Comparison of ENCODE assay signal across 16 cellular contexts in the genomic region with DNA sequence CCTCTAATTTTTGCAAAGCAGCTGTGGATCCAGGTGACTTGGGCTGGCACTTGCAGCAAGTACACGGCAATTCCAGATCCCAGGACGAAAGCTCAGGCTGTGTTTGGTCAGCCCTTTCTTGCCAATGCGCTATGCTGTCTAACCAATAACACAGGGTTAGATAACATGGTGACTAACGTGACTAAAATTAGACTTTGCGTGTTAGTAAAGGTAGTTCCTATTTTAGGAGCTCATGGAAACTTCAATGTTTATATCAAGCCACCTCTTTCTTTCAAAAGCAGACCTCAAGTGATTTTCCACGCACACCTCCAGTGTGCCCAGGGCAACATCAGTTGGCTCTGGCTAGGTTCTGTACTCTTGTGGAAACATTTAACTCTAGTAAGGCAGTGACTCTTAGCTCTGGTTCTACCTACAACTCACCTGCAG. TPM values are rescaled to one million over a fixed set of nuclear protein-coding genes. Genes with fewer than 3 reads are reported as not detected.
DNase-seq lines count a peak whose midpoint lies in the region; ATAC-seq and TF ChIP-seq lines count a peak whose summit lies in the region.
"Had no signal": no experiment of that assay in that cellular context is flagged by ENCODE, and none has a peak within 500 bp of the region (broad histone marks: within the 10 kb centered on the region; RNA-seq: fewer than 3 reads in every experiment).

No MANE protein-coding gene starts in this region.

- peak overlapping the region; percentile 87 for H3K27ac Mint-ChIP-seq in activated naive CD8-positive, alpha-beta T cell

- intact Hi-C loops in Right ventricle myocardium inferior (cut with DNase I), result loop anchor here (2.0 kb wide), 1 partner anchor 57 kb away; no protein-coding TSS in a partner anchor
- intact Hi-C loops in cardiac septum (cut with DNase I), result loop anchor here (5.0 kb wide), 2 partner anchors 56 to 59 kb away; no protein-coding TSS in a partner anchor

- H3K4me1 ChIP-seq in right atrium auricular region, result peaks cover 0 to 6% of the 10 kb centered on the region in 2 donors

- ATAC-seq in Right ventricle myocardium inferior (peak; percentile 94), GM18868 (IDR thresholded peaks at IDR 0.05; ENCODE audit: unreplicated experiment) (no peak), GM18511 (IDR thresholded peaks at IDR 0.05; ENCODE audit: unreplicated experiment) (no peak), HG03521 (IDR thresholded peaks at IDR 0.05; ENCODE audit: unreplicated experiment) (no peak)
- ATAC-seq: Panc1 had no signal

- H3K27me3 ChIP-seq in right atrium auricular region, result no peaks in the 10 kb centered on the region
- H3K27me3 ChIP-seq: transverse colon had no signal

- H3K27me3 Mint-ChIP-seq in activated naive CD8-positive, alpha-beta T cell, result no peaks in the 10 kb centered on the region

- no peak overlapping the region for H3K4me3 ChIP-seq in right atrium auricular region
- H3K4me3 ChIP-seq: transverse colon had no signal

- TF ChIP-seq CTCF in right atrium auricular region (IDR thresholded peaks at IDR 0.05), result no peak

- peaks cover 5% of the 10 kb centered on the region for H3K36me3 Mint-ChIP-seq in activated naive CD8-positive, alpha-beta T cell

- H3K9me3 ChIP-seq in right atrium auricular region, result no peaks in the 10 kb centered on the region
- H3K9me3 ChIP-seq: transverse colon had no signal

- peaks cover 66% of the 10 kb centered on the region for H3K4me1 Mint-ChIP-seq in activated naive CD8-positive, alpha-beta T cell (ENCODE audit: low read depth)
- H3K4me1 Mint-ChIP-seq: neural crest cell had no signal

- H3K27ac ChIP-seq in right atrium auricular region, result peak overlapping the region; percentile 63 to 84

- H3K36me3 ChIP-seq in right atrium auricular region, result no peaks in the 10 kb centered on the region
- H3K36me3 ChIP-seq: transverse colon had no signal

- H3K9me3 Mint-ChIP-seq in activated naive CD8-positive, alpha-beta T cell (ENCODE audit: low read depth), result no peaks in the 10 kb centered on the region
- H3K9me3 Mint-ChIP-seq: neural crest cell had no signal

- H3K4me3 Mint-ChIP-seq in activated naive CD8-positive, alpha-beta T cell, result peak overlapping the region; percentile 40
- H3K4me3 Mint-ChIP-seq: neural crest cell had no signal

- DNase-seq in Right ventricle myocardium inferior (ENCODE audit: missing footprints), result no peak
- no peak for DNase-seq in cardiac septum (ENCODE audit: low spot score)
- DNase-seq in right atrium auricular region (ENCODE audit: low spot score), result no peak
- no peak for DNase-seq in AG08396 (ENCODE audit: low spot score)
- DNase-seq: activated CD4-positive, alpha-beta T cell treated with anti-CD3 and anti-CD28 coated beads, Interleukin-2, amount 50 U/mL, for 4 hours; activated naive CD4-positive, alpha-beta T cell; erythroblast; mammary epithelial cell; NCI-H1417; transverse colon had no signal

RNA-seq across cellular contexts. Expression of a gene that starts 32.5 kb away (rescaled TPM):
- total RNA-seq in Right ventricle myocardium inferior (0.32 TPM), cardiac septum (0.57 TPM), right atrium auricular region (1 to 10 TPM in 1 of 2 donors, under 1 TPM in 1; 0.48 to 2.8 TPM)
- total RNA-seq: neural crest cell had no signal
